Comparison of ENCODE assay signal across 1 cellular context in genomic region chr12:46585854-46586621, GRCh38.
TF ChIP-seq lines count a peak whose summit lies in the region.

No MANE protein-coding gene starts in this region.

TF ChIP-seq in HepG2, 621 proteins besides CTCF, POLR2A, EP300 and RAD21 (continued from another document and continues in another):
- TF ChIP-seq, protein P1, sequence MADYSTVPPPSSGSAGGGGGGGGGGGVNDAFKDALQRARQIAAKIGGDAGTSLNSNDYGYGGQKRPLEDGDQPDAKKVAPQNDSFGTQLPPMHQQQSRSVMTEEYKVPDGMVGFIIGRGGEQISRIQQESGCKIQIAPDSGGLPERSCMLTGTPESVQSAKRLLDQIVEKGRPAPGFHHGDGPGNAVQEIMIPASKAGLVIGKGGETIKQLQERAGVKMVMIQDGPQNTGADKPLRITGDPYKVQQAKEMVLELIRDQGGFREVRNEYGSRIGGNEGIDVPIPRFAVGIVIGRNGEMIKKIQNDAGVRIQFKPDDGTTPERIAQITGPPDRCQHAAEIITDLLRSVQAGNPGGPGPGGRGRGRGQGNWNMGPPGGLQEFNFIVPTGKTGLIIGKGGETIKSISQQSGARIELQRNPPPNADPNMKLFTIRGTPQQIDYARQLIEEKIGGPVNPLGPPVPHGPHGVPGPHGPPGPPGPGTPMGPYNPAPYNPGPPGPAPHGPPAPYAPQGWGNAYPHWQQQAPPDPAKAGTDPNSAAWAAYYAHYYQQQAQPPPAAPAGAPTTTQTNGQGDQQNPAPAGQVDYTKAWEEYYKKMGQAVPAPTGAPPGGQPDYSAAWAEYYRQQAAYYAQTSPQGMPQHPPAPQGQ (CRISPR knock-in tag; IDR thresholded peaks at IDR 0.05; ENCODE audit: borderline replicate concordance), result no peak
- TF ChIP-seq GABPA (IDR thresholded peaks at IDR 0.05; ENCODE audit: low read depth, low read length) (no peak), GABPA (CRISPR knock-in tag; IDR thresholded peaks at IDR 0.05; ENCODE audit: low read depth) (peak; percentile 56; the same call in 1 of the 2 replicates), SYNCRIP (IDR thresholded peaks at IDR 0.05; ENCODE audit: insufficient read depth, low read depth, low read length) (no peak), KLF6 (CRISPR knock-in tag; IDR thresholded peaks at IDR 0.05) (no peak), SKI (IDR thresholded peaks at IDR 0.05; ENCODE audit: partially characterized antibody) (no peak), HNRNPUL1 (IDR thresholded peaks at IDR 0.05; ENCODE audit: low read depth, low read length) (no peak), TOE1 (CRISPR knock-in tag; IDR thresholded peaks at IDR 0.05) (no peak), ARID4A (CRISPR knock-in tag; IDR thresholded peaks at IDR 0.05; ENCODE audit: borderline replicate concordance) (no peak), ZHX2 (IDR thresholded peaks at IDR 0.05; ENCODE audit: low read depth) (0 out of 2 replicates have a peak, but pooled peaks have one; percentile 10), ZHX2 (CRISPR knock-in tag; IDR thresholded peaks at IDR 0.05; ENCODE audit: borderline replicate concordance) (no peak), ZNF431 (CRISPR knock-in tag; IDR thresholded peaks at IDR 0.05; ENCODE audit: borderline replicate concordance, low read depth) (no peak), TRAFD1 (CRISPR knock-in tag; IDR thresholded peaks at IDR 0.05; ENCODE audit: borderline replicate concordance) (no peak), CREM (IDR thresholded peaks at IDR 0.05) (no peak; the same call in 1 of the 2 replicates), CREM (CRISPR knock-in tag; IDR thresholded peaks at IDR 0.05) (no peak), NR2F6 (IDR thresholded peaks at IDR 0.05) (no peak; the same call in 1 of the 2 replicates), NR2F6 (CRISPR knock-in tag; IDR thresholded peaks at IDR 0.05) (peak; percentile 50; the same call in 1 of the 2 replicates), NRL (CRISPR knock-in tag; IDR thresholded peaks at IDR 0.05; ENCODE audit: borderline replicate concordance) (no peak), TRIM22 (IDR thresholded peaks at IDR 0.05) (no peak), GMEB2 (CRISPR knock-in tag; IDR thresholded peaks at IDR 0.05; ENCODE audit: low read depth) (no peak), ZNF746 (CRISPR knock-in tag; IDR thresholded peaks at IDR 0.05) (peak; percentile 37; the same call in 1 of the 2 replicates), ZNF674 (CRISPR knock-in tag; IDR thresholded peaks at IDR 0.05; ENCODE audit: low read depth) (no peak), ZNF20 (CRISPR knock-in tag; IDR thresholded peaks at IDR 0.05) (no peak), SATB2 (CRISPR knock-in tag; IDR thresholded peaks at IDR 0.05) (no peak), ZFY (CRISPR knock-in tag; IDR thresholded peaks at IDR 0.05) (peak; percentile 80), KDM3A (CRISPR knock-in tag; IDR thresholded peaks at IDR 0.05; ENCODE audit: low read depth) (0 out of 2 replicates have a peak, but pooled peaks have one; percentile 67), MAZ (IDR thresholded peaks at IDR 0.05; ENCODE audit: borderline replicate concordance, low read depth, low read length) (no peak), MAZ (CRISPR knock-in tag; IDR thresholded peaks at IDR 0.05; ENCODE audit: low read depth) (peak; percentile 62; the same call in 1 of the 2 replicates), PRMT3 (CRISPR knock-in tag; IDR thresholded peaks at IDR 0.05; ENCODE audit: borderline replicate concordance, low read depth) (no peak), RBAK (CRISPR knock-in tag; IDR thresholded peaks at IDR 0.05) (peak; percentile 67; the same call in 1 of the 2 replicates)
- TF ChIP-seq, protein P2, sequence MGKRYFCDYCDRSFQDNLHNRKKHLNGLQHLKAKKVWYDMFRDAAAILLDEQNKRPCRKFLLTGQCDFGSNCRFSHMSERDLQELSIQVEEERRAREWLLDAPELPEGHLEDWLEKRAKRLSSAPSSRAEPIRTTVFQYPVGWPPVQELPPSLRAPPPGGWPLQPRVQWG (CRISPR knock-in tag; IDR thresholded peaks at IDR 0.05; ENCODE audit: borderline replicate concordance, low read depth), result no peak
- TF ChIP-seq, protein P3, sequence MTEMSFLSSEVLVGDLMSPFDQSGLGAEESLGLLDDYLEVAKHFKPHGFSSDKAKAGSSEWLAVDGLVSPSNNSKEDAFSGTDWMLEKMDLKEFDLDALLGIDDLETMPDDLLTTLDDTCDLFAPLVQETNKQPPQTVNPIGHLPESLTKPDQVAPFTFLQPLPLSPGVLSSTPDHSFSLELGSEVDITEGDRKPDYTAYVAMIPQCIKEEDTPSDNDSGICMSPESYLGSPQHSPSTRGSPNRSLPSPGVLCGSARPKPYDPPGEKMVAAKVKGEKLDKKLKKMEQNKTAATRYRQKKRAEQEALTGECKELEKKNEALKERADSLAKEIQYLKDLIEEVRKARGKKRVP (CRISPR knock-in tag; IDR thresholded peaks at IDR 0.05), result no peak
- TF ChIP-seq, protein P4, sequence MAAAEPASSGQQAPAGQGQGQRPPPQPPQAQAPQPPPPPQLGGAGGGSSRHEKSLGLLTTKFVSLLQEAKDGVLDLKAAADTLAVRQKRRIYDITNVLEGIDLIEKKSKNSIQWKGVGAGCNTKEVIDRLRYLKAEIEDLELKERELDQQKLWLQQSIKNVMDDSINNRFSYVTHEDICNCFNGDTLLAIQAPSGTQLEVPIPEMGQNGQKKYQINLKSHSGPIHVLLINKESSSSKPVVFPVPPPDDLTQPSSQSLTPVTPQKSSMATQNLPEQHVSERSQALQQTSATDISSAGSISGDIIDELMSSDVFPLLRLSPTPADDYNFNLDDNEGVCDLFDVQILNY (CRISPR knock-in tag; conservative IDR thresholded peaks at IDR 0.05), result no peak
- TF ChIP-seq, protein P5, sequence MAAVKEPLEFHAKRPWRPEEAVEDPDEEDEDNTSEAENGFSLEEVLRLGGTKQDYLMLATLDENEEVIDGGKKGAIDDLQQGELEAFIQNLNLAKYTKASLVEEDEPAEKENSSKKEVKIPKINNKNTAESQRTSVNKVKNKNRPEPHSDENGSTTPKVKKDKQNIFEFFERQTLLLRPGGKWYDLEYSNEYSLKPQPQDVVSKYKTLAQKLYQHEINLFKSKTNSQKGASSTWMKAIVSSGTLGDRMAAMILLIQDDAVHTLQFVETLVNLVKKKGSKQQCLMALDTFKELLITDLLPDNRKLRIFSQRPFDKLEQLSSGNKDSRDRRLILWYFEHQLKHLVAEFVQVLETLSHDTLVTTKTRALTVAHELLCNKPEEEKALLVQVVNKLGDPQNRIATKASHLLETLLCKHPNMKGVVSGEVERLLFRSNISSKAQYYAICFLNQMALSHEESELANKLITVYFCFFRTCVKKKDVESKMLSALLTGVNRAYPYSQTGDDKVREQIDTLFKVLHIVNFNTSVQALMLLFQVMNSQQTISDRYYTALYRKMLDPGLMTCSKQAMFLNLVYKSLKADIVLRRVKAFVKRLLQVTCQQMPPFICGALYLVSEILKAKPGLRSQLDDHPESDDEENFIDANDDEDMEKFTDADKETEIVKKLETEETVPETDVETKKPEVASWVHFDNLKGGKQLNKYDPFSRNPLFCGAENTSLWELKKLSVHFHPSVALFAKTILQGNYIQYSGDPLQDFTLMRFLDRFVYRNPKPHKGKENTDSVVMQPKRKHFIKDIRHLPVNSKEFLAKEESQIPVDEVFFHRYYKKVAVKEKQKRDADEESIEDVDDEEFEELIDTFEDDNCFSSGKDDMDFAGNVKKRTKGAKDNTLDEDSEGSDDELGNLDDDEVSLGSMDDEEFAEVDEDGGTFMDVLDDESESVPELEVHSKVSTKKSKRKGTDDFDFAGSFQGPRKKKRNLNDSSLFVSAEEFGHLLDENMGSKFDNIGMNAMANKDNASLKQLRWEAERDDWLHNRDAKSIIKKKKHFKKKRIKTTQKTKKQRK (IDR thresholded peaks at IDR 0.05; ENCODE audit: low read length), result no peak
